10 cellular contexts compared by ENCODE assay signal in genomic region chr3:147361671-147362420, GRCh38. TPM values are rescaled to one million over a fixed set of nuclear protein-coding genes. Genes with fewer than 3 reads are reported as not detected.
DNase-seq lines count a peak whose midpoint lies in the region; ATAC-seq and TF ChIP-seq lines count a peak whose summit lies in the region.
"Had no signal": no experiment of that assay in that cellular context is flagged by ENCODE, and none has a peak within 500 bp of the region (broad histone marks: within the 10 kb centered on the region; RNA-seq: fewer than 3 reads in every experiment).

No MANE protein-coding gene starts in this region.

- POLR2A ChIA-PET in CD4-positive, alpha-beta memory T cell (lab: Charles Lee; ENCODE audit: partially characterized antibody), result no interaction called here

- peak; percentile 39 for TF ChIP-seq CTCF in epithelial cell of esophagus (IDR thresholded peaks at IDR 0.05; ENCODE audit: insufficient read depth, low read depth, low read length, missing control alignments)

- peaks cover 25 to 36% of the 10 kb centered on the region in 2 donors for H3K27me3 Mint-ChIP-seq in CD4-positive, alpha-beta memory T cell

- H3K4me1 Mint-ChIP-seq in CD4-positive, alpha-beta memory T cell, result no peaks in the 10 kb centered on the region
- H3K4me1 Mint-ChIP-seq: activated B cell treated with CpG ODN at 0.5 μM for 24 hours had no signal

- peak; percentile 83 for ATAC-seq in GM18858 (IDR thresholded peaks at IDR 0.05; ENCODE audit: unreplicated experiment)
- ATAC-seq in HG03460 (IDR thresholded peaks at IDR 0.05; ENCODE audit: unreplicated experiment), result peak; percentile 56
- no peak for ATAC-seq in GM21786 (IDR thresholded peaks at IDR 0.05; ENCODE audit: unreplicated experiment)

- H3K9me3 ChIP-seq in CD4-positive, alpha-beta memory T cell (ENCODE audit: control insufficient read depth in 1 of 2, low read length in 2 of 2), result no peaks in the 10 kb centered on the region
- H3K9me3 ChIP-seq: neutrophil had no signal

- H3K36me3 Mint-ChIP-seq in CD4-positive, alpha-beta memory T cell, result no peaks in the 10 kb centered on the region

- no peak overlapping the region for H3K27ac Mint-ChIP-seq in CD4-positive, alpha-beta memory T cell
- H3K27ac Mint-ChIP-seq: activated B cell treated with CpG ODN at 0.5 μM for 24 hours had no signal

- no peak overlapping the region for H3K27ac ChIP-seq in CD4-positive, alpha-beta memory T cell (ENCODE audit: low read depth, low read length)
- H3K27ac ChIP-seq: neutrophil had no signal

- H3K36me3 ChIP-seq in CD4-positive, alpha-beta memory T cell (ENCODE audit: insufficient read depth, low read length), result no peaks in the 10 kb centered on the region
- H3K36me3 ChIP-seq: neutrophil had no signal

- CTCF ChIA-PET in CD4-positive, alpha-beta memory T cell (lab: Charles Lee; ENCODE audit: partially characterized antibody), result no interaction called here

- H3K4me3 ChIP-seq in epithelial cell of esophagus (ENCODE audit: low read length), result no peak overlapping the region
- H3K4me3 ChIP-seq in CD4-positive, alpha-beta memory T cell (ENCODE audit: low read length in 2 of 2), result no peak overlapping the region

- H3K4me1 ChIP-seq in CD4-positive, alpha-beta memory T cell (ENCODE audit: insufficient read depth, low read length), result no peaks in the 10 kb centered on the region

- intact Hi-C loops in CD4-positive, alpha-beta memory T cell (cut with micrococcal nuclease), result no loop called here

- H3K9me3 Mint-ChIP-seq in CD4-positive, alpha-beta memory T cell, result peaks cover 0 to 25% (median 17%) of the 10 kb centered on the region in 8 donors

- H3K27me3 ChIP-seq in CD4-positive, alpha-beta memory T cell (ENCODE audit: insufficient read depth, low read length), result peaks cover 23% of the 10 kb centered on the region

- no peak overlapping the region for H3K4me3 Mint-ChIP-seq in CD4-positive, alpha-beta memory T cell
- H3K4me3 Mint-ChIP-seq: activated B cell treated with CpG ODN at 0.5 μM for 24 hours had no signal

- peak; percentile 45 for DNase-seq in COLO829 (ENCODE audit: low spot score)
- DNase-seq in OCI-M1 (lab: John Stamatoyannopoulos, UW), result peak; percentile 78
- DNase-seq in epithelial cell of esophagus (ENCODE audit: low read depth), result peak; percentile 15
- peak; percentile 53 for DNase-seq in stimulated activated CD4-positive, alpha-beta T cell treated with anti-CD3 and anti-CD28 coated beads, Interleukin-15, amount 100 ng/mL, for 24 hours
- DNase-seq in CD4-positive, alpha-beta memory T cell, result no peak
- DNase-seq: activated B cell treated with CpG ODN at 0.5 μM for 24 hours had no signal

RNA-seq across cellular contexts. Expression of gene ZIC4, which starts 44.5 kb away (rescaled TPM):
- not detected for total RNA-seq in CD4-positive, alpha-beta memory T cell
- not detected for polyA plus RNA-seq in CD4-positive, alpha-beta memory T cell
- total RNA-seq: activated B cell treated with CpG ODN at 0.5 μM for 24 hours had no signal

RNA-seq across cellular contexts. Expression of gene ZIC1, which starts 47.3 kb away (rescaled TPM):
- total RNA-seq in CD4-positive, alpha-beta memory T cell, result not detected
- not detected for polyA plus RNA-seq in CD4-positive, alpha-beta memory T cell
- total RNA-seq: activated B cell treated with CpG ODN at 0.5 μM for 24 hours had no signal

Comparison
In these comparisons a context has a peak if more than half of its experiments do, and no peak if none do; other contexts are left out.
1. DNase-seq: peak in COLO829 (single experiment), OCI-M1 (single experiment), epithelial cell of esophagus (single experiment) and stimulated activated CD4-positive, alpha-beta T cell treated with anti-CD3 and anti-CD28 coated beads, Interleukin-15, amount 100 ng/mL, for 24 hours (single experiment); none in CD4-positive, alpha-beta memory T cell (0 of 5).